9 cellular contexts compared by ENCODE assay signal in the genomic region with DNA sequence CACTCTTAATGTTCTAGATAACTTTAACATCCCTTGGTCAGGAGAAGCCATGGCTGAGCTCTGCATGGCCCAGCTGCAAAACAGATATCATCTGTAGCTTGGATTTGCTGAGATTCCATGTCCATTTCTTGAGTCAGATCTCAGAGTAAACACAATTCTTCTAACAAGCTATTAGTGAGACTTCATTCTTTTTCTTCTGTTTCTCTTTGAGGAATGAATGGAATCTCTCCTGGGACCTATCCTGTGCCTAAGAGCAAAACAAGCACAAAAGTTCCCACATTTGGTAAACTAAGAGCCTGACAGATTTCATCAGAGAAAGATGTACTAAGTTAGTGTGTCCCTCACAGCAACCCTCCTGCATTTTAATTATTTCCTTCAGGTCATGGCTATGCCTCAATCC.
DNase-seq lines count a peak whose midpoint lies in the region; ATAC-seq, FAIRE-seq and TF ChIP-seq lines count a peak whose summit lies in the region.
"Had no signal": no experiment of that assay in that cellular context is flagged by ENCODE, and none has a peak within 500 bp of the region (broad histone marks: within the 10 kb centered on the region; RNA-seq: fewer than 3 reads in every experiment).

No MANE protein-coding gene starts in this region.

- FAIRE-seq in GM12892 (lab: Jason Lieb, UNC): no peak

- H3K4me1 ChIP-seq in CD8-positive, alpha-beta memory T cell (ENCODE audit: insufficient read depth, low read length): peaks cover 47% of the 10 kb centered on the region
- peaks cover 46% of the 10 kb centered on the region for H3K4me1 ChIP-seq in SJSA1 (replicated peaks)

- no peaks in the 10 kb centered on the region for H3K27me3 Mint-ChIP-seq in CD8-positive, alpha-beta memory T cell

- no peak overlapping the region for H3K4me3 ChIP-seq in CD8-positive, alpha-beta memory T cell (ENCODE audit: low read length)
- no peak overlapping the region for H3K4me3 ChIP-seq in SJSA1

- intact Hi-C loops in sciatic nerve (cut with DNase I): no loop called here

- no peaks in the 10 kb centered on the region for H3K27me3 ChIP-seq in CD8-positive, alpha-beta memory T cell (ENCODE audit: insufficient read depth, low read length, poor library complexity, severe bottlenecking)
- H3K27me3 ChIP-seq in SJSA1 (replicated peaks): no peaks in the 10 kb centered on the region

- peak overlapping the region; percentile 41 to 95 (median 90) for H3K27ac Mint-ChIP-seq in CD8-positive, alpha-beta memory T cell

- no peak for TF ChIP-seq POLR2A in GM12892 (IDR thresholded peaks at IDR 0.05; ENCODE audit: low read depth, low read length)

- H3K36me3 Mint-ChIP-seq in CD8-positive, alpha-beta memory T cell: peaks cover 6 to 13% (median 9%) of the 10 kb centered on the region in 3 donors

- POLR2A ChIA-PET in CD8-positive, alpha-beta memory T cell (lab: Charles Lee): interaction anchor here (0.9 kb wide), 1 partner anchor 140 kb away, joined by 4 read pairs; no protein-coding TSS in a partner anchor

- CTCF ChIA-PET in CD8-positive, alpha-beta memory T cell (lab: Charles Lee): interaction anchor here (1.0 to 1.4 kb wide), 4 partner anchors 8 to 143 kb away, joined by 3 to 5 read pairs (median 3); a partner anchor contains a TSS

- peaks cover 71 to 88% (median 71%) of the 10 kb centered on the region in 3 donors for H3K4me1 Mint-ChIP-seq in CD8-positive, alpha-beta memory T cell

- H3K9me3 Mint-ChIP-seq in CD8-positive, alpha-beta memory T cell: no peaks in the 10 kb centered on the region

- no peaks in the 10 kb centered on the region for H3K9me3 ChIP-seq in CD8-positive, alpha-beta memory T cell (ENCODE audit: low read length)
- H3K9me3 ChIP-seq in SJSA1 (replicated peaks): no peaks in the 10 kb centered on the region

- DNase-seq in CD8-positive, alpha-beta memory T cell: no peak
- DNase-seq in SJSA1 (ENCODE audit: low read depth in 1 of 2, low spot score in 2 of 2): peak in 1 of 2 experiments; percentile 82
- peak; percentile 95 for DNase-seq in fibroblast of peridontal ligament (ENCODE audit: extremely low read depth)
- DNase-seq in sciatic nerve (ENCODE audit: low spot score): no peak
- DNase-seq in stimulated activated CD4-positive, alpha-beta T cell treated with anti-CD3 and anti-CD28 coated beads, Interleukin-2, amount 100 ng/mL, for 24 hours: no peak
- no peak for DNase-seq in Ammon's horn (ENCODE audit: low spot score)
- DNase-seq in stimulated activated naive CD8-positive, alpha-beta T cell treated with anti-CD3 and anti-CD28 coated beads, Interleukin-15, Interleukin-2, amounts not matched to agents 100 U/mL and 50 U/mL, for 24 hours: no peak
- no peak for DNase-seq in GM12892 (ENCODE audit: insufficient read length)

- H3K36me3 ChIP-seq in CD8-positive, alpha-beta memory T cell (ENCODE audit: insufficient read depth, low read length): peaks cover 4% of the 10 kb centered on the region
- 0 out of 2 replicates have a peak, but pooled peaks cover 2% of the 10 kb centered on the region for H3K36me3 ChIP-seq in SJSA1

- peak; percentile 84 for ATAC-seq in sciatic nerve
- ATAC-seq in stimulated activated naive CD8-positive, alpha-beta T cell treated with anti-CD3 and anti-CD28 coated beads, Interleukin-15, Interleukin-2, amounts not matched to agents 100 U/mL and 50 U/mL, for 24 hours: no peak
- ATAC-seq: Panc1 had no signal

- H3K4me3 Mint-ChIP-seq in CD8-positive, alpha-beta memory T cell: peak overlapping the region in 2 of 7 donors; percentile 1 to 74

- no peak overlapping the region for H3K27ac ChIP-seq in CD8-positive, alpha-beta memory T cell (ENCODE audit: low read depth, low read length)
- peak overlapping the region; percentile 89 for H3K27ac ChIP-seq in SJSA1
